Comparison of ENCODE assay signal across 1 cellular context in the genomic region with DNA sequence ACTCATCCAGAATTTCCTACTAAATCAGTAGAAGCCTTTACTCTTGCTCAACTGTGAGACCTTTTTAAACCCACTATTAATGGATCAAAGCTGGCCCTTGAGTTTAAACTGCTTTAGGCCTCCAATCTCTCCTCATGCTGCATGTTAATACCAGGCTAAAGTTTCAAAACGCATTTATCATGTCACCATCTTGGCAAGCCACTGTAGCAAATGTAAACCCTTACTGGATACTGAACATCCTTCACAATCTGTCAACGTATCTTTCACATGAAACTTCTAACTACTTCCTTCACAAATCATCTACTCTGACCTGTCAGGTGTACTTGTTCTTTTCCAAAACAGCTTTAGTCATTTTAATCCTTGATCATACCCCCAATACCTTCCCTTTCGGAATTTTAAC.
TF ChIP-seq lines count a peak whose summit lies in the region.

No MANE protein-coding gene starts in this region.

TF ChIP-seq in GM23338, 12 proteins besides CTCF, POLR2A, EP300 and RAD21 (continued from another document):
- TF ChIP-seq, protein P1, sequence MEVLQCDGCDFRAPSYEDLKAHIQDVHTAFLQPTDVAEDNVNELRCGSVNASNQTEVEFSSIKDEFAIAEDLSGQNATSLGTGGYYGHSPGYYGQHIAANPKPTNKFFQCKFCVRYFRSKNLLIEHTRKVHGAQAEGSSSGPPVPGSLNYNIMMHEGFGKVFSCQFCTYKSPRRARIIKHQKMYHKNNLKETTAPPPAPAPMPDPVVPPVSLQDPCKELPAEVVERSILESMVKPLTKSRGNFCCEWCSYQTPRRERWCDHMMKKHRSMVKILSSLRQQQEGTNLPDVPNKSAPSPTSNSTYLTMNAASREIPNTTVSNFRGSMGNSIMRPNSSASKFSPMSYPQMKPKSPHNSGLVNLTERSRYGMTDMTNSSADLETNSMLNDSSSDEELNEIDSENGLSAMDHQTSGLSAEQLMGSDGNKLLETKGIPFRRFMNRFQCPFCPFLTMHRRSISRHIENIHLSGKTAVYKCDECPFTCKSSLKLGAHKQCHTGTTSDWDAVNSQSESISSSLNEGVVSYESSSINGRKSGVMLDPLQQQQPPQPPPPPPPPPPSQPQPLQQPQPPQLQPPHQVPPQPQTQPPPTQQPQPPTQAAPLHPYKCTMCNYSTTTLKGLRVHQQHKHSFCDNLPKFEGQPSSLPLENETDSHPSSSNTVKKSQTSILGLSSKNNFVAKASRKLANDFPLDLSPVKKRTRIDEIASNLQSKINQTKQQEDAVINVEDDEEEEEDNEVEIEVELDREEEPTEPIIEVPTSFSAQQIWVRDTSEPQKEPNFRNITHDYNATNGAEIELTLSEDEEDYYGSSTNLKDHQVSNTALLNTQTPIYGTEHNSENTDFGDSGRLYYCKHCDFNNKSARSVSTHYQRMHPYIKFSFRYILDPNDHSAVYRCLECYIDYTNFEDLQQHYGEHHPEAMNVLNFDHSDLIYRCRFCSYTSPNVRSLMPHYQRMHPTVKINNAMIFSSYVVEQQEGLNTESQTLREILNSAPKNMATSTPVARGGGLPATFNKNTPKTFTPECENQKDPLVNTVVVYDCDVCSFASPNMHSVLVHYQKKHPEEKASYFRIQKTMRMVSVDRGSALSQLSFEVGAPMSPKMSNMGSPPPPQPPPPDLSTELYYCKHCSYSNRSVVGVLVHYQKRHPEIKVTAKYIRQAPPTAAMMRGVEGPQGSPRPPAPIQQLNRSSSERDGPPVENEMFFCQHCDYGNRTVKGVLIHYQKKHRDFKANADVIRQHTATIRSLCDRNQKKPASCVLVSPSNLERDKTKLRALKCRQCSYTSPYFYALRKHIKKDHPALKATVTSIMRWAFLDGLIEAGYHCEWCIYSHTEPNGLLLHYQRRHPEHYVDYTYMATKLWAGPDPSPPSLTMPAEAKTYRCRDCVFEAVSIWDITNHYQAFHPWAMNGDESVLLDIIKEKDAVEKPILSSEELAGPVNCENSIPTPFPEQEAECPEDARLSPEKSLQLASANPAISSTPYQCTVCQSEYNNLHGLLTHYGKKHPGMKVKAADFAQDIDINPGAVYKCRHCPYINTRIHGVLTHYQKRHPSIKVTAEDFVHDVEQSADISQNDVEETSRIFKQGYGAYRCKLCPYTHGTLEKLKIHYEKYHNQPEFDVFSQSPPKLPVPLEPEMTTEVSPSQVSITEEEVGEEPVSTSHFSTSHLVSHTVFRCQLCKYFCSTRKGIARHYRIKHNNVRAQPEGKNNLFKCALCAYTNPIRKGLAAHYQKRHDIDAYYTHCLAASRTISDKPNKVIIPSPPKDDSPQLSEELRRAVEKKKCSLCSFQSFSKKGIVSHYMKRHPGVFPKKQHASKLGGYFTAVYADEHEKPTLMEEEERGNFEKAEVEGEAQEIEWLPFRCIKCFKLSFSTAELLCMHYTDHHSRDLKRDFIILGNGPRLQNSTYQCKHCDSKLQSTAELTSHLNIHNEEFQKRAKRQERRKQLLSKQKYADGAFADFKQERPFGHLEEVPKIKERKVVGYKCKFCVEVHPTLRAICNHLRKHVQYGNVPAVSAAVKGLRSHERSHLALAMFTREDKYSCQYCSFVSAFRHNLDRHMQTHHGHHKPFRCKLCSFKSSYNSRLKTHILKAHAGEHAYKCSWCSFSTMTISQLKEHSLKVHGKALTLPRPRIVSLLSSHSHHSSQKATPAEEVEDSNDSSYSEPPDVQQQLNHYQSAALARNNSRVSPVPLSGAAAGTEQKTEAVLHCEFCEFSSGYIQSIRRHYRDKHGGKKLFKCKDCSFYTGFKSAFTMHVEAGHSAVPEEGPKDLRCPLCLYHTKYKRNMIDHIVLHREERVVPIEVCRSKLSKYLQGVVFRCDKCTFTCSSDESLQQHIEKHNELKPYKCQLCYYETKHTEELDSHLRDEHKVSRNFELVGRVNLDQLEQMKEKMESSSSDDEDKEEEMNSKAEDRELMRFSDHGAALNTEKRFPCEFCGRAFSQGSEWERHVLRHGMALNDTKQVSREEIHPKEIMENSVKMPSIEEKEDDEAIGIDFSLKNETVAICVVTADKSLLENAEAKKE (CRISPR knock-in tag; IDR thresholded peaks at IDR 0.05), result no peak
